29 cellular contexts compared by ENCODE assay signal in genomic region chr4:82415922-82416365, GRCh38. TPM values are rescaled to one million over a fixed set of nuclear protein-coding genes. Genes with fewer than 3 reads are reported as not detected.
A peak's percentile ranks its signal among the peaks of the same experiment; 100 is the strongest.
DNase-seq lines count a peak whose midpoint lies in the region; ATAC-seq, FAIRE-seq and TF ChIP-seq lines count a peak whose summit lies in the region.
"Had no signal": no experiment of that assay in that cellular context is flagged by ENCODE, and none has a peak within 500 bp of the region (broad histone marks: within the 10 kb centered on the region; RNA-seq: fewer than 3 reads in every experiment).

No MANE protein-coding gene starts in this region.

- no peaks in the 10 kb centered on the region; the same call in 1 of the 2 replicates for H3K9me2 ChIP-seq in SK-N-SH

- 63% methylated on average over 11 of the region's 12 CpGs for WGBS in HepG2 (ENCODE audit: low lambda C conversion rate)
- WGBS in right lobe of liver (ENCODE audit: insufficient coverage, low coverage, low lambda C conversion rate, missing lambda C conversion rate) = 65% methylated on average over 10 of the region's 12 CpGs
- 94% methylated on average over 12 of the region's 12 CpGs for WGBS in SK-N-SH (ENCODE audit: low lambda C conversion rate)

- H3K27ac Mint-ChIP-seq in astrocyte (ENCODE audit: unreplicated experiment) = no peak overlapping the region
- H3K27ac Mint-ChIP-seq in naive B cell = peak overlapping the region in 3 of 6 donors; percentile 23 to 57 (median 34)
- H3K27ac Mint-ChIP-seq: dendritic cell treated with granulocyte-macrophage colony-stimulating factor and Interleukin-4, amounts not matched to agents 40 ng/mL and 50 ng/mL, for 4 days had no signal

- H3K4me1 Mint-ChIP-seq in astrocyte (ENCODE audit: low read depth, unreplicated experiment) (no peaks in the 10 kb centered on the region), naive B cell (peaks cover 4 to 28% (median 21%) of the 10 kb centered on the region in 3 donors)

- H3K36me3 ChIP-seq in HepG2 (replicated peaks in 1 of 2; ENCODE audit: control insufficient read depth in 1 of 2, insufficient read depth in 2 of 2, low read length in 2 of 2) = no peaks in the 10 kb centered on the region
- no peaks in the 10 kb centered on the region for H3K36me3 ChIP-seq in right lobe of liver
- H3K36me3 ChIP-seq in astrocyte (ENCODE audit: insufficient read depth, low read length) = no peaks in the 10 kb centered on the region
- no peaks in the 10 kb centered on the region for H3K36me3 ChIP-seq in SK-N-SH (replicated peaks in 1 of 2; ENCODE audit: control insufficient read depth in 1 of 2, insufficient read depth in 2 of 2, low read length in 1 of 2)
- H3K36me3 ChIP-seq: cardiac muscle cell, HAP-1, neutrophil, prostate gland, suprapubic skin had no signal

- FAIRE-seq in HepG2 (lab: Jason Lieb, UNC) = no peak
- no peak for FAIRE-seq in astrocyte (lab: Jason Lieb, UNC)
- FAIRE-seq: endothelial cell of umbilical vein had no signal

- DNase-seq in HepG2 (ENCODE audit: low spot score) = no peak
- no peak for DNase-seq in right lobe of liver
- no peak for DNase-seq in astrocyte (ENCODE audit: low read depth)
- DNase-seq in naive B cell = no peak
- no peak for DNase-seq in T1000 (lab: John Stamatoyannopoulos, UW)
- DNase-seq in NCI-H526 treated with DMSO at 0.1 percent for 48 hours (lab: John Stamatoyannopoulos, UW) = no peak
- DNase-seq in central memory CD4-positive, alpha-beta T cell = no peak
- no peak for DNase-seq in SK-N-SH
- DNase-seq: activated CD4-positive, alpha-beta T cell treated with anti-CD3 and anti-CD28 coated beads, Interleukin-2, amount 50 U/mL, for 4 hours; activated CD4-positive, CD25-positive, alpha-beta regulatory T cell; activated gamma-delta T cell; activated T-cell treated with anti-CD3 and anti-CD28 coated beads for 4 hours; amygdala; C1 segment of cervical spinal cord; Calu3; glutamatergic neuron; NCI-H1092 treated with DMSO at 0.1 percent for 48 hours; NCI-H2081 treated with DMSO at 0.1 percent for 48 hours; stimulated activated CD8-positive, alpha-beta memory T cell treated with anti-CD3 and anti-CD28 coated beads, Interleukin-4, amount 100 ng/mL, for 48 hours; T-helper 9 cell had no signal

- no peak for TF ChIP-seq RAD21 in HepG2 (CRISPR knock-in tag; IDR thresholded peaks at IDR 0.05)
- no peak for TF ChIP-seq RAD21 in SK-N-SH (IDR thresholded peaks at IDR 0.05; ENCODE audit: low read length)

- H3K9me3 Mint-ChIP-seq in astrocyte (ENCODE audit: unreplicated experiment) (no peaks in the 10 kb centered on the region), naive B cell (peaks cover 0 to 4% (median 0%) of the 10 kb centered on the region in 7 donors)
- H3K9me3 Mint-ChIP-seq: dendritic cell treated with granulocyte-macrophage colony-stimulating factor and Interleukin-4, amounts not matched to agents 40 ng/mL and 50 ng/mL, for 4 days had no signal

- H3K27ac ChIP-seq in HepG2 (ENCODE audit: extremely low read length, insufficient read depth, low read length) (no peak overlapping the region), right lobe of liver (no peak overlapping the region), astrocyte (ENCODE audit: low read depth, low read length) (no peak overlapping the region), SK-N-SH (ENCODE audit: low read depth in 2 of 2, low read length in 1 of 2) (no peak overlapping the region)
- H3K27ac ChIP-seq: cardiac muscle cell, neutrophil, prostate gland, suprapubic skin had no signal

- H3K4me3 Mint-ChIP-seq in astrocyte (ENCODE audit: unreplicated experiment) (peak overlapping the region; percentile 1), naive B cell (peak overlapping the region; percentile 10 to 87 (median 74))
- H3K4me3 Mint-ChIP-seq: dendritic cell treated with granulocyte-macrophage colony-stimulating factor and Interleukin-4, amounts not matched to agents 40 ng/mL and 50 ng/mL, for 4 days had no signal

- TF ChIP-seq CTCF in HepG2 (CRISPR knock-in tag; IDR thresholded peaks at IDR 0.05) (no peak), right lobe of liver (IDR thresholded peaks at IDR 0.05) (no peak), astrocyte (IDR thresholded peaks at IDR 0.05; ENCODE audit: insufficient read depth, low read depth, low read length) (no peak), SK-N-SH (IDR thresholded peaks at IDR 0.05) (no peak)

- intact Hi-C loops in HepG2 (cut with micrococcal nuclease; ENCODE audit: unreplicated experiment) = no loop called here
- intact Hi-C loops in right lobe of liver (cut with DNase I) = no loop called here

- H3F3A ChIP-seq in SK-N-SH (replicated peaks; ENCODE audit: insufficient read depth) = no peaks in the 10 kb centered on the region

- peaks cover 20% of the 10 kb centered on the region for H3K4me1 ChIP-seq in HepG2 (ENCODE audit: insufficient read depth, low read length)
- no peaks in the 10 kb centered on the region for H3K4me1 ChIP-seq in right lobe of liver
- no peaks in the 10 kb centered on the region for H3K4me1 ChIP-seq in astrocyte (ENCODE audit: insufficient read depth, low read length)
- no peaks in the 10 kb centered on the region for H3K4me1 ChIP-seq in SK-N-SH (ENCODE audit: control insufficient read depth in 1 of 2, insufficient read depth in 2 of 2, low read depth in 1 of 2, low read length in 1 of 2)
- H3K4me1 ChIP-seq: HAP-1, prostate gland, suprapubic skin had no signal

- no TSS peak for BruUV-seq in HepG2 (replicated peaks; lab: Mats Ljungman, UMichigan)

- H4K20me1 ChIP-seq in HepG2 (ENCODE audit: insufficient read depth, low read length) = no peaks in the 10 kb centered on the region
- H4K20me1 ChIP-seq in astrocyte (ENCODE audit: insufficient read depth, low read length) = no peaks in the 10 kb centered on the region
- H4K20me1 ChIP-seq in SK-N-SH (ENCODE audit: insufficient read depth) = no peaks in the 10 kb centered on the region

- no peak; the same call in 2 of the 3 replicates for ATAC-seq in HepG2
- ATAC-seq in right lobe of liver = no peak
- peak; percentile 74 to 81 for ATAC-seq in naive B cell (ENCODE audit: low read depth in 2 of 2)
- ATAC-seq: Right ventricle myocardium inferior had no signal

- no peak for TF ChIP-seq EP300 in HepG2 (IDR thresholded peaks at IDR 0.05; ENCODE audit: low read depth in 2 of 2, low read length in 2 of 2)
- TF ChIP-seq EP300 in HepG2 (CRISPR knock-in tag; IDR thresholded peaks at IDR 0.05; ENCODE audit: borderline replicate concordance) = no peak
- TF ChIP-seq EP300 in SK-N-SH (IDR thresholded peaks at IDR 0.05; ENCODE audit: borderline replicate concordance in 1 of 2, low read depth in 1 of 2, low read length in 1 of 2) = no peak

- H3K4me2 ChIP-seq in HepG2 (ENCODE audit: low read depth, low read length) (peak overlapping the region; percentile 15; the same call in 1 of the 2 replicates), astrocyte (ENCODE audit: low read length) (peak overlapping the region; percentile 62), SK-N-SH (no peak overlapping the region)

- CTCF ChIA-PET in HepG2 (lab: Yijun Ruan, JAX; ENCODE audit: low intra/inter-chr PET ratio, low total read pairs) (no interaction called here), SK-N-SH (lab: Yijun Ruan, JAX) (interaction anchor here (1.5 kb wide), 1 partner anchor 13 kb away, joined by 5 read pairs; no protein-coding TSS in a partner anchor)

- in situ Hi-C loops in HepG2 (cut with HindIII; ENCODE audit: extremely low pct_ligation_motif_present, low pct_unique_long_range_greater_than_20kb) = loop anchor here (5.0 kb wide), 1 partner anchor 39 kb away; no protein-coding TSS in a partner anchor

- no peaks in the 10 kb centered on the region for H3K9me3 ChIP-seq in HepG2 (ENCODE audit: low read length)
- H3K9me3 ChIP-seq in right lobe of liver = no peaks in the 10 kb centered on the region
- H3K9me3 ChIP-seq in astrocyte (ENCODE audit: insufficient read depth, low read depth, low read length) = no peaks in the 10 kb centered on the region
- H3K9me3 ChIP-seq in SK-N-SH = peaks cover 7% of the 10 kb centered on the region; the same call in 1 of the 2 replicates
- H3K9me3 ChIP-seq: HAP-1, neutrophil, prostate gland, suprapubic skin had no signal

- POLR2A ChIA-PET in HepG2 (lab: Yijun Ruan, JAX) (interaction anchor here (2.7 kb wide), 1 partner anchor 14 kb away, joined by 9 read pairs; the partner anchor contains the start of gene HNRNPDL), SK-N-SH (lab: Yijun Ruan, JAX) (interaction anchor here (1.3 kb wide), 1 partner anchor 14 kb away, joined by 5 read pairs; no protein-coding TSS in a partner anchor)

- no peak overlapping the region for H2AFZ ChIP-seq in HepG2 (ENCODE audit: low read length)
- H2AFZ ChIP-seq in astrocyte (ENCODE audit: low read depth, low read length) = peak overlapping the region; percentile 58
- H2AFZ ChIP-seq in SK-N-SH (ENCODE audit: low read depth) = no peak overlapping the region

- no peaks in the 10 kb centered on the region for H3K36me3 Mint-ChIP-seq in astrocyte (ENCODE audit: low read depth, unreplicated experiment)
- no peaks in the 10 kb centered on the region for H3K36me3 Mint-ChIP-seq in naive B cell

- TF ChIP-seq POLR2A in HepG2 (IDR thresholded peaks at IDR 0.05; ENCODE audit: insufficient read depth in 1 of 2, low read depth in 2 of 2, low read length in 2 of 2) (no peak), right lobe of liver (IDR thresholded peaks at IDR 0.05) (no peak)

- no peak overlapping the region for H3K4me3 ChIP-seq in HepG2 (replicated peaks in 1 of 3; ENCODE audit: insufficient read depth in 1 of 3, low read depth in 2 of 3, low read length in 3 of 3)
- H3K4me3 ChIP-seq in right lobe of liver = no peak overlapping the region
- H3K4me3 ChIP-seq in astrocyte (ENCODE audit: insufficient read depth, low read depth, low read length) = no peak overlapping the region
- H3K4me3 ChIP-seq in SK-N-SH (ENCODE audit: low read depth in 2 of 2, low read length in 1 of 2) = no peak overlapping the region
- H3K4me3 ChIP-seq: cardiac muscle cell, HAP-1, lung, prostate gland, suprapubic skin had no signal

- H3K27me3 Mint-ChIP-seq in astrocyte (ENCODE audit: low read depth, unreplicated experiment) = no peaks in the 10 kb centered on the region
- H3K27me3 Mint-ChIP-seq in naive B cell = no peaks in the 10 kb centered on the region

- H3K9ac ChIP-seq in HepG2 (ENCODE audit: insufficient read depth, low read depth, low read length) = no peak overlapping the region
- no peak overlapping the region for H3K9ac ChIP-seq in astrocyte (ENCODE audit: low read length)
- H3K9ac ChIP-seq in SK-N-SH = no peak overlapping the region

- H3K79me2 ChIP-seq in HepG2 (ENCODE audit: insufficient read depth, low read length) = no peaks in the 10 kb centered on the region
- no peaks in the 10 kb centered on the region for H3K79me2 ChIP-seq in astrocyte (ENCODE audit: insufficient read depth, low read length)
- H3K79me2 ChIP-seq in SK-N-SH (ENCODE audit: insufficient read depth) = no peaks in the 10 kb centered on the region

- H3K27me3 ChIP-seq in HepG2 (ENCODE audit: control insufficient read depth in 1 of 2, insufficient read depth in 2 of 2, low read length in 2 of 2) (no peaks in the 10 kb centered on the region; a peak in 1 of 5 replicates), right lobe of liver (no peaks in the 10 kb centered on the region), astrocyte (ENCODE audit: insufficient read depth, low read length) (peaks cover 4% of the 10 kb centered on the region), SK-N-SH (ENCODE audit: insufficient read depth) (no peaks in the 10 kb centered on the region)
- H3K27me3 ChIP-seq: cardiac muscle cell, suprapubic skin had no signal

RNA-seq across cellular contexts. Expression of gene HNRNPDL, which starts 14.3 kb away (rescaled TPM):
- 414 and 452 TPM in 2 replicates for total RNA-seq in HepG2 (2016; rRNA removed; fragmentation: Illumina TruSeq; extraction: Trizol)
- total RNA-seq in HepG2 (2016; cell fraction: cytosol; rRNA removed; fragmentation: Illumina TruSeq; extraction: Trizol; ENCODE audit: low read depth) = 143 and 144 TPM in 2 replicates
- total RNA-seq in HepG2 (2016; cell fraction: insoluble cytoplasmic fraction; rRNA removed; fragmentation: Illumina TruSeq; extraction: Trizol) = 427 and 432 TPM in 2 replicates
- total RNA-seq in HepG2 (2016; cell fraction: membrane; rRNA removed; fragmentation: Illumina TruSeq; extraction: Trizol) = 232 and 236 TPM in 2 replicates
- 243 and 271 TPM in 2 replicates for total RNA-seq in HepG2 (2016; cell fraction: nucleus; rRNA removed; fragmentation: Illumina TruSeq; extraction: Trizol)
- 139 and 167 TPM in 2 replicates for polyA plus RNA-seq in HepG2 (2011; rRNA removed)
- 73.1 and 91.3 TPM in 2 replicates for polyA plus RNA-seq in HepG2 (2011; cell fraction: cytosol; rRNA removed)
- polyA plus RNA-seq in HepG2 (2011; cell fraction: nucleus; rRNA removed) = 345 and 410 TPM in 2 replicates
- polyA plus RNA-seq in HepG2 (2012) = 216 and 256 TPM in 2 replicates
- polyA plus RNA-seq in HepG2 (2016; cell fraction: cytosol; fragmentation: Illumina TruSeq; extraction: Trizol; ENCODE audit: low read depth) = 139 and 159 TPM in 2 replicates
- 561 and 571 TPM in 2 replicates for polyA plus RNA-seq in HepG2 (2016; cell fraction: insoluble cytoplasmic fraction; fragmentation: Illumina TruSeq; extraction: Trizol; ENCODE audit: low read depth)
- polyA plus RNA-seq in HepG2 (2016; cell fraction: membrane; fragmentation: Illumina TruSeq; extraction: Trizol; ENCODE audit: low read depth) = 206 and 210 TPM in 2 replicates
- polyA plus RNA-seq in HepG2 (2016; cell fraction: nucleus; fragmentation: Illumina TruSeq; extraction: Trizol; ENCODE audit: insufficient read depth, low read depth) = 560 and 581 TPM in 2 replicates
- 13.6 and 13.9 TPM in 2 replicates for polyA minus RNA-seq in HepG2 (2011; rRNA and poly(A)+ RNA removed; ENCODE audit: low replicate concordance)
- polyA minus RNA-seq in HepG2 (2011; cell fraction: cytosol; rRNA and poly(A)+ RNA removed) = 39.4 and 44.4 TPM in 2 replicates
- 222 and 229 TPM in 2 replicates for polyA minus RNA-seq in HepG2 (2011; cell fraction: nucleus; rRNA and poly(A)+ RNA removed)
- total RNA-seq in right lobe of liver = 10 to 100 TPM; 43.0 to 55.0 (median 52.4) TPM
- 205 and 220 TPM in 2 replicates for total RNA-seq in astrocyte
- 100 to 1,000 TPM; 288 to 428 (median 371) TPM for polyA plus RNA-seq in naive B cell (ENCODE audit: low read depth in 6 of 6)
- 200 and 210 TPM in 2 replicates for polyA plus RNA-seq in SK-N-SH (2012; rRNA removed)
- polyA plus RNA-seq in SK-N-SH (2012; cell fraction: cytosol; rRNA removed) = 203 and 293 TPM in 2 replicates
- polyA plus RNA-seq in SK-N-SH (2012; cell fraction: nucleus; rRNA removed) = 243 and 508 TPM in 2 replicates

RNA-seq across cellular contexts. Expression of gene ENOPH1, which starts 14.4 kb away (rescaled TPM):
- 64.3 and 80.0 TPM in 2 replicates for total RNA-seq in HepG2 (2016; rRNA removed; fragmentation: Illumina TruSeq; extraction: Trizol)
- total RNA-seq in HepG2 (2016; cell fraction: cytosol; rRNA removed; fragmentation: Illumina TruSeq; extraction: Trizol; ENCODE audit: low read depth) = 8.7 and 10.0 TPM in 2 replicates
- total RNA-seq in HepG2 (2016; cell fraction: insoluble cytoplasmic fraction; rRNA removed; fragmentation: Illumina TruSeq; extraction: Trizol) = 60.9 and 87.4 TPM in 2 replicates
- 29.1 and 30.2 TPM in 2 replicates for total RNA-seq in HepG2 (2016; cell fraction: membrane; rRNA removed; fragmentation: Illumina TruSeq; extraction: Trizol)
- total RNA-seq in HepG2 (2016; cell fraction: nucleus; rRNA removed; fragmentation: Illumina TruSeq; extraction: Trizol) = 33.0 and 36.6 TPM in 2 replicates
- 14.2 and 15.5 TPM in 2 replicates for polyA plus RNA-seq in HepG2 (2011; rRNA removed)
- polyA plus RNA-seq in HepG2 (2011; cell fraction: cytosol; rRNA removed) = 11.8 and 14.5 TPM in 2 replicates
- 5.0 and 6.3 TPM in 2 replicates for polyA plus RNA-seq in HepG2 (2011; cell fraction: nucleus; rRNA removed)
- polyA plus RNA-seq in HepG2 (2012) = 32.4 and 38.2 TPM in 2 replicates
- 8.3 and 10.4 TPM in 2 replicates for polyA plus RNA-seq in HepG2 (2016; cell fraction: cytosol; fragmentation: Illumina TruSeq; extraction: Trizol; ENCODE audit: low read depth)
- 106 and 112 TPM in 2 replicates for polyA plus RNA-seq in HepG2 (2016; cell fraction: insoluble cytoplasmic fraction; fragmentation: Illumina TruSeq; extraction: Trizol; ENCODE audit: low read depth)
- polyA plus RNA-seq in HepG2 (2016; cell fraction: membrane; fragmentation: Illumina TruSeq; extraction: Trizol; ENCODE audit: low read depth) = 27.5 and 27.7 TPM in 2 replicates
- polyA plus RNA-seq in HepG2 (2016; cell fraction: nucleus; fragmentation: Illumina TruSeq; extraction: Trizol; ENCODE audit: insufficient read depth, low read depth) = 48.1 and 48.2 TPM in 2 replicates
- 5.7 and 11.9 TPM in 2 replicates for polyA minus RNA-seq in HepG2 (2011; rRNA and poly(A)+ RNA removed; ENCODE audit: low replicate concordance)
- 8.7 and 9.1 TPM in 2 replicates for polyA minus RNA-seq in HepG2 (2011; cell fraction: cytosol; rRNA and poly(A)+ RNA removed)
- 11.1 and 11.8 TPM in 2 replicates for polyA minus RNA-seq in HepG2 (2011; cell fraction: nucleus; rRNA and poly(A)+ RNA removed)
- total RNA-seq in right lobe of liver = 10 to 100 TPM in 3 of 6 experiments, 1 to 10 TPM in 3; 8.2 to 18.9 (median 9.9) TPM
- total RNA-seq in astrocyte = 32.0 and 32.6 TPM in 2 replicates
- polyA plus RNA-seq in naive B cell (ENCODE audit: low read depth in 6 of 6) = 10 to 100 TPM; 38.3 to 91.0 (median 39.1) TPM
- polyA plus RNA-seq in SK-N-SH (2012; rRNA removed) = 14.9 and 19.0 TPM in 2 replicates
- polyA plus RNA-seq in SK-N-SH (2012; cell fraction: cytosol; rRNA removed) = 24.3 and 28.3 TPM in 2 replicates
- polyA plus RNA-seq in SK-N-SH (2012; cell fraction: nucleus; rRNA removed) = 6.4 and 11.7 TPM in 2 replicates

RNA-seq across cellular contexts. Expression of gene HNRNPD, which starts 42.2 kb away (rescaled TPM):
- total RNA-seq in HepG2 (2016; rRNA removed; fragmentation: Illumina TruSeq; extraction: Trizol) (64.0 and 156 TPM in 2 replicates), right lobe of liver (10 to 100 TPM; 34.5 to 67.1 (median 42.6) TPM), astrocyte (142 and 162 TPM in 2 replicates)
- 12.3 and 15.1 TPM in 2 replicates for total RNA-seq in HepG2 (2016; cell fraction: cytosol; rRNA removed; fragmentation: Illumina TruSeq; extraction: Trizol; ENCODE audit: low read depth)
- 61.5 and 145 TPM in 2 replicates for total RNA-seq in HepG2 (2016; cell fraction: insoluble cytoplasmic fraction; rRNA removed; fragmentation: Illumina TruSeq; extraction: Trizol)
- 46.1 and 47.0 TPM in 2 replicates for total RNA-seq in HepG2 (2016; cell fraction: membrane; rRNA removed; fragmentation: Illumina TruSeq; extraction: Trizol)
- 110 and 134 TPM in 2 replicates for total RNA-seq in HepG2 (2016; cell fraction: nucleus; rRNA removed; fragmentation: Illumina TruSeq; extraction: Trizol)
- polyA plus RNA-seq in HepG2 (2011; rRNA removed) (54.1 and 69.7 TPM in 2 replicates), naive B cell (ENCODE audit: low read depth in 6 of 6) (100 to 1,000 TPM; 219 to 328 (median 248) TPM), SK-N-SH (2012; rRNA removed) (128 and 286 TPM in 2 replicates)
- 21.8 and 23.3 TPM in 2 replicates for polyA plus RNA-seq in HepG2 (2011; cell fraction: cytosol; rRNA removed)
- 176 and 244 TPM in 2 replicates for polyA plus RNA-seq in HepG2 (2011; cell fraction: nucleus; rRNA removed)
- polyA plus RNA-seq in HepG2 (2012) = 157 and 239 TPM in 2 replicates
- polyA plus RNA-seq in HepG2 (2016; cell fraction: cytosol; fragmentation: Illumina TruSeq; extraction: Trizol; ENCODE audit: low read depth) = 53.9 and 55.1 TPM in 2 replicates
- 522 and 595 TPM in 2 replicates for polyA plus RNA-seq in HepG2 (2016; cell fraction: insoluble cytoplasmic fraction; fragmentation: Illumina TruSeq; extraction: Trizol; ENCODE audit: low read depth)
- polyA plus RNA-seq in HepG2 (2016; cell fraction: membrane; fragmentation: Illumina TruSeq; extraction: Trizol; ENCODE audit: low read depth) = 102 and 109 TPM in 2 replicates
- 411 and 423 TPM in 2 replicates for polyA plus RNA-seq in HepG2 (2016; cell fraction: nucleus; fragmentation: Illumina TruSeq; extraction: Trizol; ENCODE audit: insufficient read depth, low read depth)
- 13.6 and 19.8 TPM in 2 replicates for polyA minus RNA-seq in HepG2 (2011; rRNA and poly(A)+ RNA removed; ENCODE audit: low replicate concordance)
- 28.6 and 36.3 TPM in 2 replicates for polyA minus RNA-seq in HepG2 (2011; cell fraction: cytosol; rRNA and poly(A)+ RNA removed)
- polyA minus RNA-seq in HepG2 (2011; cell fraction: nucleus; rRNA and poly(A)+ RNA removed) = 93.0 and 117 TPM in 2 replicates
- 214 and 242 TPM in 2 replicates for polyA plus RNA-seq in SK-N-SH (2012; cell fraction: cytosol; rRNA removed)
- 589 and 618 TPM in 2 replicates for polyA plus RNA-seq in SK-N-SH (2012; cell fraction: nucleus; rRNA removed)

Comparison
In these comparisons a context has a peak if more than half of its experiments do, and no peak if none do; other contexts are left out.
1. ATAC-seq: peak in naive B cell (2 of 2); none in HepG2 (single experiment) and right lobe of liver (0 of 4).